In genomic region chr2:135164431-135164830, GRCh38 we compare ENCODE assay signal across 10 cellular contexts.
A peak's percentile ranks its signal among the peaks of the same experiment; 100 is the strongest.
DNase-seq lines count a peak whose midpoint lies in the region; ATAC-seq, FAIRE-seq and TF ChIP-seq lines count a peak whose summit lies in the region.
"Had no signal": no experiment of that assay in that cellular context is flagged by ENCODE, and none has a peak within 500 bp of the region (broad histone marks: within the 10 kb centered on the region; RNA-seq: fewer than 3 reads in every experiment).

No MANE protein-coding gene starts in this region.

- H3K18ac ChIP-seq in trophoblast cell (ENCODE audit: low read length) = no peak overlapping the region

- H2AFZ ChIP-seq in trophoblast cell (ENCODE audit: insufficient read depth, low read length, poor library complexity) = no peak overlapping the region

- H4K91ac ChIP-seq in trophoblast cell (ENCODE audit: low read depth, low read length) = no peak overlapping the region

- intact Hi-C loops in kidney (cut with DNase I) = no loop called here

- no peak overlapping the region for H2AK5ac ChIP-seq in trophoblast cell (ENCODE audit: low read length)

- WGBS in trophoblast cell (ENCODE audit: extremely low coverage, insufficient coverage, insufficient read length) = no CpG with 5 or more reads among the region's 3 CpGs

- H3K4me3 ChIP-seq in cardiac fibroblast (replicated peaks in 1 of 2; ENCODE audit: low read depth in 2 of 2, low read length in 2 of 2) (no peak overlapping the region), trophoblast cell (ENCODE audit: low read depth, low read length) (no peak overlapping the region), kidney (ENCODE audit: low read length in 2 of 2) (no peak overlapping the region)

- ATAC-seq in HG02610 (IDR thresholded peaks at IDR 0.05; ENCODE audit: unreplicated experiment) = no peak
- ATAC-seq: activated CD8-positive, alpha-beta T cell treated with anti-CD3 and anti-CD28 coated beads, Interleukin-2, amount 10 ng/mL, durations not matched to agents 7 days and 5 days had no signal

- no peak overlapping the region for H2BK12ac ChIP-seq in trophoblast cell (ENCODE audit: low read length)

- H3K79me2 ChIP-seq in trophoblast cell (ENCODE audit: control insufficient read depth, insufficient read depth, low read length, poor library complexity) = no peaks in the 10 kb centered on the region

- H3K4ac ChIP-seq in trophoblast cell (ENCODE audit: low read depth, low read length) = no peak overlapping the region

- H3K36me3 ChIP-seq in trophoblast cell (ENCODE audit: control insufficient read depth in 1 of 2, insufficient read depth in 2 of 2, low read length in 2 of 2) (peaks cover 15 to 17% of the 10 kb centered on the region in 2 experiments), kidney (ENCODE audit: control insufficient read depth in 1 of 2, insufficient read depth in 2 of 2, low read length in 2 of 2) (peaks cover 15 to 32% of the 10 kb centered on the region in 2 donors)

- peak; percentile 64 for DNase-seq in GM04503 (ENCODE audit: low read depth)
- peak; percentile 2 for DNase-seq in NCI-H460 (ENCODE audit: extremely low read depth, low read depth)
- peak; percentile 29 to 81 for DNase-seq in cardiac fibroblast (ENCODE audit: low read depth in 2 of 2)
- peak; percentile 83 to 91 for DNase-seq in trophoblast cell
- no peak for DNase-seq in activated CD4-positive, alpha-beta T cell treated with anti-CD3 and anti-CD28 coated beads, Interleukin-2, amount 50 U/mL, for 4 hours
- no peak for DNase-seq in kidney
- DNase-seq: activated CD8-positive, alpha-beta T cell treated with anti-CD3 and anti-CD28 coated beads, Interleukin-2, amount 10 ng/mL, durations not matched to agents 7 days and 5 days; aorta; retina had no signal

- no peaks in the 10 kb centered on the region for H3K9me3 ChIP-seq in trophoblast cell (ENCODE audit: insufficient read depth, low read depth, low read length)
- H3K9me3 ChIP-seq in kidney (ENCODE audit: control insufficient read depth in 1 of 2, low read length in 2 of 2) = no peaks in the 10 kb centered on the region

- H3K9ac ChIP-seq in trophoblast cell (ENCODE audit: low read length) (no peak overlapping the region), kidney (ENCODE audit: low read length in 2 of 2) (no peak overlapping the region)

- no peak for TF ChIP-seq CTCF in cardiac fibroblast (IDR thresholded peaks at IDR 0.05; ENCODE audit: low read depth, low read length)
- no peak for TF ChIP-seq CTCF in kidney (IDR thresholded peaks at IDR 0.05; ENCODE audit: borderline replicate concordance, extremely low read depth, insufficient read depth)

- no peak overlapping the region for H3K23ac ChIP-seq in trophoblast cell (ENCODE audit: low read length)

- no peak overlapping the region for H3K27ac ChIP-seq in trophoblast cell (ENCODE audit: low read depth, low read length)
- no peak overlapping the region for H3K27ac ChIP-seq in kidney (ENCODE audit: low read depth in 2 of 2, low read length in 2 of 2)

- no peak overlapping the region for H2BK120ac ChIP-seq in trophoblast cell (ENCODE audit: insufficient read depth, low read length, poor library complexity)

- no peaks in the 10 kb centered on the region for H3K79me1 ChIP-seq in trophoblast cell (ENCODE audit: low read length)

- H4K8ac ChIP-seq in trophoblast cell (ENCODE audit: low read depth, low read length) = no peak overlapping the region

- H3K27me3 ChIP-seq in trophoblast cell (ENCODE audit: insufficient read depth, low read length) = no peaks in the 10 kb centered on the region

- H3K4me1 ChIP-seq in trophoblast cell (ENCODE audit: control insufficient read depth in 1 of 2, insufficient read depth in 2 of 2, low read length in 2 of 2) = no peaks in the 10 kb centered on the region
- no peaks in the 10 kb centered on the region for H3K4me1 ChIP-seq in kidney (ENCODE audit: control insufficient read depth in 1 of 2, insufficient read depth in 1 of 2, low read depth in 1 of 2, low read length in 2 of 2)

- no peak overlapping the region for H2BK5ac ChIP-seq in trophoblast cell (ENCODE audit: low read depth, low read length, poor library complexity)

- no peak overlapping the region for H4K12ac ChIP-seq in trophoblast cell (ENCODE audit: low read depth, low read length)

- no peak overlapping the region for H3K4me2 ChIP-seq in trophoblast cell (ENCODE audit: low read length)

- no peak for FAIRE-seq in kidney (lab: Jason Lieb, UNC)

- H3K14ac ChIP-seq in trophoblast cell (ENCODE audit: low read length) = no peak overlapping the region

Comparison
In these comparisons a context has a peak if more than half of its experiments do, and no peak if none do; other contexts are left out.
1. DNase-seq: peak in GM04503 (single experiment), NCI-H460 (single experiment), cardiac fibroblast (2 of 2) and trophoblast cell (2 of 2); none in activated CD4-positive, alpha-beta T cell treated with anti-CD3 and anti-CD28 coated beads, Interleukin-2, amount 50 U/mL, for 4 hours (0 of 2) and kidney (single experiment).